Comparison of ENCODE assay signal across 13 cellular contexts in genomic region chr1:91700332-91700731, GRCh38.
DNase-seq lines count a peak whose midpoint lies in the region; ATAC-seq and TF ChIP-seq lines count a peak whose summit lies in the region.
"Had no signal": no experiment of that assay in that cellular context is flagged by ENCODE, and none has a peak within 500 bp of the region (broad histone marks: within the 10 kb centered on the region; RNA-seq: fewer than 3 reads in every experiment).

No MANE protein-coding gene starts in this region.

- ATAC-seq in GM18868 (IDR thresholded peaks at IDR 0.05; ENCODE audit: unreplicated experiment), result no peak

- H3K9me3 Mint-ChIP-seq in mesothelial cell of epicardium, result no peaks in the 10 kb centered on the region

- peaks cover 18% of the 10 kb centered on the region for H3K4me1 Mint-ChIP-seq in mesothelial cell of epicardium

- H3K4me3 ChIP-seq in HFF-Myc (replicated peaks; ENCODE audit: low read depth, low read length) (no peak overlapping the region), cardiac fibroblast (replicated peaks in 1 of 2; ENCODE audit: low read depth in 2 of 2, low read length in 2 of 2) (no peak overlapping the region)

- DNase-seq in AG08395 (ENCODE audit: low spot score), result peak; percentile 75
- no peak for DNase-seq in HFF-Myc (ENCODE audit: extremely low read depth, low read depth)
- peak; percentile 34 to 90 for DNase-seq in cardiac fibroblast (ENCODE audit: low read depth in 2 of 2)
- DNase-seq in mesothelial cell of epicardium (ENCODE audit: low spot score in 2 of 2, unreplicated experiment in 2 of 2), result no peak
- no peak for DNase-seq in HK-2 (ENCODE audit: unreplicated experiment)
- no peak for DNase-seq in RPMI8226
- DNase-seq in D341Med (ENCODE audit: low spot score), result no peak
- DNase-seq: activated CD8-positive, alpha-beta memory T cell treated with anti-CD3 and anti-CD28 coated beads, Interleukin-2, amount 50 U/mL, for 4 hours; GF-D8; NCI-H1048; NCI-H446; stimulated activated CD8-positive, alpha-beta memory T cell treated with anti-CD3 and anti-CD28 coated beads, Interleukin-4, amount 100 ng/mL, for 48 hours had no signal

- TF ChIP-seq CTCF in HFF-Myc (IDR thresholded peaks at IDR 0.05; ENCODE audit: low read depth, low read length, missing control alignments), result peak; percentile 30
- TF ChIP-seq CTCF in cardiac fibroblast (IDR thresholded peaks at IDR 0.05; ENCODE audit: low read depth, low read length), result peak; percentile 31
- no peak for TF ChIP-seq CTCF in mesothelial cell of epicardium (IDR thresholded peaks at IDR 0.05; ENCODE audit: unreplicated experiment)

- H3K27ac Mint-ChIP-seq in mesothelial cell of epicardium, result peak overlapping the region; percentile 45

- peaks cover 3% of the 10 kb centered on the region for H3K36me3 Mint-ChIP-seq in mesothelial cell of epicardium

- no peak overlapping the region for H3K4me3 Mint-ChIP-seq in mesothelial cell of epicardium

- no peaks in the 10 kb centered on the region for H3K27me3 Mint-ChIP-seq in mesothelial cell of epicardium (ENCODE audit: low read depth)

Comparison
In these comparisons a context has a peak if more than half of its experiments do, and no peak if none do; other contexts are left out.
1. DNase-seq: peak in AG08395 (single experiment) and cardiac fibroblast (2 of 2); none in HFF-Myc (single experiment), mesothelial cell of epicardium (0 of 2), HK-2 (single experiment), RPMI8226 (single experiment) and D341Med (single experiment).